In genomic region chr20:41570552-41570951, GRCh38 we compare ENCODE assay signal across 2 cellular contexts.
TF ChIP-seq lines count a peak whose summit lies in the region.

No MANE protein-coding gene starts in this region.

TF ChIP-seq in IMR-90, 13 proteins besides CTCF, POLR2A, EP300 and RAD21:
- no peak for TF ChIP-seq SMC3 (IDR thresholded peaks at IDR 0.05; ENCODE audit: low read depth, low read length)
- TF ChIP-seq ELK1 (IDR thresholded peaks at IDR 0.05; ENCODE audit: borderline replicate concordance, low read depth, low read length), result no peak
- no peak for TF ChIP-seq MAFK (IDR thresholded peaks at IDR 0.05; ENCODE audit: low read depth, low read length)
- no peak for TF ChIP-seq NFE2L2 (IDR thresholded peaks at IDR 0.05; ENCODE audit: low read depth, low read length)
- no peak for TF ChIP-seq USF2 (IDR thresholded peaks at IDR 0.05; ENCODE audit: low read depth, low read length)

TF ChIP-seq in K562, 482 proteins besides CTCF, POLR2A, EP300 and RAD21:
- no peak for TF ChIP-seq XRCC5 (IDR thresholded peaks at IDR 0.05; ENCODE audit: low read depth, low read length)
- no peak for TF ChIP-seq ZNF395 (CRISPR knock-in tag; IDR thresholded peaks at IDR 0.05)
- TF ChIP-seq NCOA2 (IDR thresholded peaks at IDR 0.05; ENCODE audit: partially characterized antibody in 2 of 2), result no peak
- TF ChIP-seq ZNF79 (CRISPR knock-in tag; IDR thresholded peaks at IDR 0.05; ENCODE audit: low read depth), result no peak
- no peak for TF ChIP-seq KLF10 (CRISPR knock-in tag; IDR thresholded peaks at IDR 0.05)
- no peak for TF ChIP-seq ZFX (CRISPR knock-in tag; IDR thresholded peaks at IDR 0.05)
- TF ChIP-seq HLTF (IDR thresholded peaks at IDR 0.05), result no peak
- no peak for TF ChIP-seq SAP30 (IDR thresholded peaks at IDR 0.05; ENCODE audit: borderline replicate concordance, insufficient read depth, low read depth, low read length, poor library complexity, severe bottlenecking)
